ENCODE assay signal across 13 cellular contexts in the genomic region with DNA sequence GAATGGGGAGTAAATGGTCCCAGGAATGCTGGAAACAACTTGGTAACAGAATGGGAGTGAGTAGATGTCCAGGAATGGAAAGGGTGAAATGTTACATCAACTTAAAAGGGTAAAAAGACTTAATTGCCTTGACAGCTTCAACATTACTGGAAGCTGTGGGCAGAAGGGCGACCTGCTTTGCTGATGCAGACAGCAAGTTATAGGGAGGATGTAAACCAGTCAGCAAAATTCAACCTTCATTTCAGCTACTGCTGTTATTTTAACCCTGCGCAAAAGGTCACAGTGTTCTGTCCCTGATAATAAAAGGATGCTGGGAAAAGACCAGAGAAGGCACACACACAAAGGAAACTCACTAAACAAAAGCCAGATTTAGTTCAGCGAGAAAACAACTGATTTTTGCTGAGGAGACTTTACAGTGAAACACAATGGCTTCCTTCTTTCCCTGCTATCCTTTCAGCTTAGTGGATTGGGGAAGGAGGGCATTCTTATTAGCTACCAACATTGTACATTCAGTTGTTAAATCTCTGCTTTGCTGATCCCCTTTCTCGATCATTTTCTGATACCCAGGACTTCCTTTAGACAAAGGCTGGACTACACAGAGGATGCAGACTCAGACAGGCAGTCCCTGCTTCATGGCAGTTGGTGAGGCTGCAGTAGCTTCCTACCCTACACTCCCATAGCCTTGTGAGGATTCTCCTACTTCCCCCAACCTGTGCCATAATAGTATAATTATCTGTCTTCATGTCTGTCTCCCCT.
DNase-seq lines count a peak whose midpoint lies in the region; ATAC-seq, FAIRE-seq and TF ChIP-seq lines count a peak whose summit lies in the region.
"Had no signal": no experiment of that assay in that cellular context is flagged by ENCODE, and none has a peak within 500 bp of the region (broad histone marks: within the 10 kb centered on the region; RNA-seq: fewer than 3 reads in every experiment).

No MANE protein-coding gene starts in this region.

- no peaks in the 10 kb centered on the region for H3K36me3 ChIP-seq in kidney epithelial cell (ENCODE audit: control insufficient read depth, insufficient read depth, low read length)
- H3K36me3 ChIP-seq: BE2C had no signal

- DNase-seq in GM12892 (ENCODE audit: insufficient read length), result no peak
- DNase-seq in astrocyte of the hippocampus (ENCODE audit: low read depth, low spot score), result peak; percentile 72
- peak; percentile 48 for DNase-seq in kidney epithelial cell (ENCODE audit: low read depth)
- DNase-seq in retinal pigment epithelial cell (ENCODE audit: low read depth), result peak; percentile 78
- DNase-seq in NK-92 (lab: John Stamatoyannopoulos, UW; ENCODE audit: unreplicated experiment), result no peak
- DNase-seq: activated CD4-positive, alpha-beta T cell treated with anti-CD3 and anti-CD28 coated beads, Interleukin-2, amount 10 ng/mL, durations not matched to agents 24 days and 14 days; activated gamma-delta T cell treated with Interleukin-2 at 50 U/mL for 16 hours; BE2C; MV-4-11; NCI-H69 had no signal

- ATAC-seq in HG02981 (IDR thresholded peaks at IDR 0.05; ENCODE audit: unreplicated experiment), result no peak
- ATAC-seq in GM19328 (IDR thresholded peaks at IDR 0.05; ENCODE audit: unreplicated experiment), result no peak
- ATAC-seq in GM19397 (IDR thresholded peaks at IDR 0.05; ENCODE audit: unreplicated experiment), result no peak

- no peak for TF ChIP-seq CTCF in kidney epithelial cell (IDR thresholded peaks at IDR 0.05; ENCODE audit: insufficient read depth, low read length, poor library complexity, severe bottlenecking)
- TF ChIP-seq CTCF in retinal pigment epithelial cell (conservative IDR thresholded peaks at IDR 0.05; ENCODE audit: low read depth, low read length), result no peak

- peak; percentile 77 for FAIRE-seq in GM12892 (lab: Jason Lieb, UNC)

- no peaks in the 10 kb centered on the region for H3K27me3 ChIP-seq in kidney epithelial cell (ENCODE audit: control insufficient read depth, insufficient read depth, low read length)
- H3K27me3 ChIP-seq: BE2C had no signal

- peak; percentile 17; the same call in 1 of the 2 replicates for TF ChIP-seq POLR2A in GM12892 (IDR thresholded peaks at IDR 0.05; ENCODE audit: low read depth, low read length)

- H3K4me3 ChIP-seq in kidney epithelial cell (ENCODE audit: low read depth, low read length) (no peak overlapping the region), retinal pigment epithelial cell (ENCODE audit: low read length) (peak overlapping the region; percentile 1)

Comparison
In these comparisons a context has a peak if more than half of its experiments do, and no peak if none do; other contexts are left out.
1. DNase-seq: peak in astrocyte of the hippocampus (single experiment), kidney epithelial cell (single experiment) and retinal pigment epithelial cell (single experiment); none in GM12892 (single experiment) and NK-92 (single experiment).